33 cellular contexts compared by ENCODE assay signal in the genomic region with DNA sequence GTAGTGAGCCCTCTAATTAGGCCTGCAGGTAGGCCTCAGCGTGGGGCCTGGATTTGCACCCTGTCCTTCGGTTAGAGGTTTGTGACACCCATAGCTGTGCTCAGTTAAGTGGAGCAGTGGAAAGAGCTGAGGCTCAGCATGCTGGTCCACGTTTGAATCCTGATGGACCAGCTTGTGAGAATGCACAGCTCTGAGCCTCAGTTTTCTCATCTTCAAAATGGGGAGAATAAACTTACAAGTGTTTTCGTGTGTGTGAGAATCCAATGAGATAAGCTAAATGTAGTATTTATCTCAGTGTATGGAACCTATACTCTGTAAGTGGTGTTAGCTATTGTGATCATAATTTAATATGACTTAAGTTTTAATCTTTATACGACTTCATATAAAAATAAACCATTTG.
"Had no signal": no experiment of that assay in that cellular context is flagged by ENCODE, and none has a peak within 500 bp of the region (broad histone marks: within the 10 kb centered on the region; RNA-seq: fewer than 3 reads in every experiment).

No MANE protein-coding gene starts in this region.

- H3K9me3 Mint-ChIP-seq: activated B cell treated with CpG ODN at 0.5 μM for 24 hours; activated CD4-positive, alpha-beta memory T cell treated with anti-CD3 and anti-CD28 coated beads, Interleukin-2, amount 10 ng/mL, durations not matched to agents 7 days and 5 days; activated naive CD4-positive, alpha-beta T cell treated with anti-CD3 and anti-CD28 coated beads, Interleukin-2, amount 50 U/mL, for 72 hours; activated T-cell treated with anti-CD3 and anti-CD28 coated beads, Interleukin-2, amount 50 U/mL, for 24 hours; activated T-helper 2 cell treated with anti-CD3 and anti-CD28 coated beads, Interferon-gamma antibody, Interleukin-2, Interleukin-4, amounts not matched to agents 10 μg/mL and 5 μg/mL and 100 μg/mL, durations not matched to agents 14 hours and 24 hours and 36 hours; brain had no signal

- DNase-seq: activated B cell treated with CpG ODN at 0.5 μM for 24 hours; activated CD4-positive, alpha-beta memory T cell treated with anti-CD3 and anti-CD28 coated beads, Interleukin-2, amount 10 ng/mL, durations not matched to agents 7 days and 5 days; activated CD4-positive, alpha-beta T cell treated with anti-CD3 and anti-CD28 coated beads for 4 hours; activated CD4-positive, CD25-positive, alpha-beta regulatory T cell treated with anti-CD3 and anti-CD28 coated beads, Interleukin-2, amount 50 U/mL, for 72 hours; activated gamma-delta T cell; activated naive CD4-positive, alpha-beta T cell treated with Interleukin-2 at 50 U/mL for 16 hours; activated T-cell treated with anti-CD3 and anti-CD28 coated beads, Interleukin-2, amount 50 U/mL, for 24 hours; adrenal gland; central memory CD4-positive, alpha-beta T cell; MM.1S; NCI-H1092; NCI-H1436 treated with DMSO at 0.1 percent for 48 hours; NCI-H1694 treated with DMSO at 0.1 percent for 48 hours; NCI-H2029; NCI-H2171; NCI-H510A; NCI-H526; NCI-H748 treated with DMSO at 0.1 percent for 48 hours; NK-92 treated with Interleukin-12 subunit alpha and Interleukin-12 subunit beta, amount 100 ng/mL, for 24 hours; PC-3; Peyer's patch; RPMI8226; SHP77 treated with DMSO at 0.1 percent for 48 hours; T-helper 1 cell; T-helper 2 cell; T-helper 9 cell had no signal

- H3K4me3 Mint-ChIP-seq: activated B cell treated with CpG ODN at 0.5 μM for 24 hours; activated CD4-positive, alpha-beta memory T cell treated with anti-CD3 and anti-CD28 coated beads, Interleukin-2, amount 10 ng/mL, durations not matched to agents 7 days and 5 days; activated T-cell treated with anti-CD3 and anti-CD28 coated beads, Interleukin-2, amount 50 U/mL, for 24 hours; brain had no signal

- H3K36me3 ChIP-seq: adrenal gland, Peyer's patch, SJSA1 had no signal

- H3K4me3 ChIP-seq: adrenal gland, Peyer's patch, SJSA1 had no signal

- H3K27me3 Mint-ChIP-seq: activated B cell treated with CpG ODN at 0.5 μM for 24 hours; activated CD4-positive, alpha-beta memory T cell treated with anti-CD3 and anti-CD28 coated beads, Interleukin-2, amount 10 ng/mL, durations not matched to agents 7 days and 5 days; activated T-cell treated with anti-CD3 and anti-CD28 coated beads, Interleukin-2, amount 50 U/mL, for 24 hours; brain had no signal

- H3K27ac Mint-ChIP-seq: activated B cell treated with CpG ODN at 0.5 μM for 24 hours; activated CD4-positive, alpha-beta memory T cell treated with anti-CD3 and anti-CD28 coated beads, Interleukin-2, amount 10 ng/mL, durations not matched to agents 7 days and 5 days; activated T-cell treated with anti-CD3 and anti-CD28 coated beads, Interleukin-2, amount 50 U/mL, for 24 hours; activated T-helper 2 cell treated with anti-CD3 and anti-CD28 coated beads, Interferon-gamma antibody, Interleukin-2, Interleukin-4, amounts not matched to agents 10 μg/mL and 5 μg/mL and 100 μg/mL, durations not matched to agents 14 hours and 24 hours and 36 hours had no signal

- FAIRE-seq: bronchial epithelial cell had no signal

- H3K36me3 Mint-ChIP-seq: activated naive CD4-positive, alpha-beta T cell treated with anti-CD3 and anti-CD28 coated beads, Interleukin-2, amount 50 U/mL, for 72 hours; brain had no signal

- H3K27ac ChIP-seq: Peyer's patch, SJSA1, VCaP had no signal

- H3K27me3 ChIP-seq: adrenal gland, Peyer's patch, SJSA1 had no signal

- H3K9me3 ChIP-seq: adrenal gland, Peyer's patch, SJSA1 had no signal

- ATAC-seq: activated naive CD4-positive, alpha-beta T cell treated with anti-CD3 and anti-CD28 coated beads, Interleukin-2, amount 50 U/mL, for 72 hours; PC-3; SK-N-SH treated with all-trans-retinoic acid at 6 μM for 48 hours had no signal

- H3K4me1 ChIP-seq: Peyer's patch had no signal
